Comparison of ENCODE assay signal across 9 cellular contexts in the genomic region with DNA sequence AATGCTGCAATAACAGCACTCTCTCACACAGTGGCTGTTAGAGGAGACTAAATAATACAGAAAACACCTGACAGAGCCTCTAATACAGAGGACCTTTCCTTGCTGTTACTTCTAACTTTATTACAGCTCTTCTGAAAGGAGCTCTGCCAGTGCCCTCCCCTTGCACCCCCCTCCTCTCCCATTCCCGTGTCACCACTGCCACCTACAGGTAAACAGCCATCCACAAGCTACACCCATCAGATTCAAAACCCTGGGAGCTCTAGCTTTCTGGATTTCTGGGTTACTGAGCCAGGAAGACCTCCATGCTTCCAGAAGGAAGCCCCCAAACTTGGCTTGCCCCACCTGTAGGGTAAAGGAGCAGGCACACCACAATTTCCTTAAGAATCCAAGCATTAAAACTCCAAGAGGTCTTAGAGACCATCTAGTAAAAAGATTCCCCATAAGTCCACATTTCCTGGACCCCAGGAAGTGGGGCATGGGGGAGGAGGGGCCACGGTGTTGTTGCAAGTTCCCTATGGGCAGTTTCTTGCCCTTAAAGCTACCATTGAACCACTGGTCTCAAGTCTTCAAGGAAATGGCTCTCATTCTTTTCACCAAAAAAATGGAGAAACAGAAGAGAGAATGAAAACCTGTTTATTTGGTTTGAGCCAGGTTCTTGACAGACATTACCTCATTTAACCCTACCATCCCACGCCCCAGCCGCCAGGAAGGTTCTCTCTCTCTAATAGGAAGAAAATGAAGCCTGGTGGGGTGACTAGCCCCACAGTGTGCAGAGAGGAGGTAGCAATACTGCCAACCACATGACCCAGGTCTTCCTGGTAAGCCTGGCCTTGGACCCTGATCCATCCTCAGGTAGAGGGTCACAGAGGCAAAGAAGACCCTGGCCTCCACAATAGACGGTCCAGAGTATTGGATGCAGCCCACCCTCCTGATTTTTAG. TPM values are rescaled to one million over a fixed set of nuclear protein-coding genes. Genes with fewer than 3 reads are reported as not detected.
DNase-seq lines count a peak whose midpoint lies in the region; ATAC-seq and TF ChIP-seq lines count a peak whose summit lies in the region.
"Had no signal": no experiment of that assay in that cellular context is flagged by ENCODE, and none has a peak within 500 bp of the region (broad histone marks: within the 10 kb centered on the region; RNA-seq: fewer than 3 reads in every experiment).

No MANE protein-coding gene starts in this region.

- peaks cover 7% of the 10 kb centered on the region for H3K27me3 Mint-ChIP-seq in nephron progenitor cell (ENCODE audit: low read depth, poor library complexity)

- no peak overlapping the region for H3K4me3 ChIP-seq in PC-9
- no peak overlapping the region for H3K4me3 ChIP-seq in fibroblast of mammary gland (ENCODE audit: control insufficient read depth, low read depth, low read length)

- no peaks in the 10 kb centered on the region for H3K9me2 ChIP-seq in PC-9 (ENCODE audit: insufficient read depth)

- no TSS peak for BruUV-seq in PC-9 (replicated peaks; lab: Mats Ljungman, UMichigan)

- H3K4me1 Mint-ChIP-seq in nephron progenitor cell, result peaks cover 55% of the 10 kb centered on the region

- H4K20me1 ChIP-seq in PC-9 (ENCODE audit: insufficient read depth), result no peaks in the 10 kb centered on the region

- intact Hi-C loops in PC-9 (cut with micrococcal nuclease; ENCODE audit: unreplicated experiment), result loop anchor here (1.0 to 10.0 kb wide), 8 partner anchors 28 to 563 kb away; partner anchors contain the start of genes RAI1 and RASD1

- H3K4me2 ChIP-seq in PC-9, result peak overlapping the region; percentile 29

- H2AFZ ChIP-seq in PC-9, result no peak overlapping the region

- CTCF ChIA-PET in PC-9 (lab: Charles Lee), result interaction anchor here (0.5 to 1.4 kb wide), 16 partner anchors 9 to 423 kb away, joined by 3 to 14 read pairs (median 4); partner anchors contain the start of genes DRC3, RASD1 and TOM1L2

- peak; percentile 53 for DNase-seq in COLO668 (lab: John Stamatoyannopoulos, UW; ENCODE audit: unreplicated experiment)
- DNase-seq in HUDEP-2 (lab: John Stamatoyannopoulos, UW; ENCODE audit: unreplicated experiment in 76 of 76), result peak in 50 of 76 experiments; percentile 8 to 74 (median 36)
- DNase-seq in PC-9, result peak; percentile 62 to 78
- peak; percentile 71 for DNase-seq in activated T-cell treated with anti-CD3 and anti-CD28 coated beads, Interleukin-2, amount 50 U/mL, for 48 hours
- peak; percentile 77 for DNase-seq in fibroblast of mammary gland (ENCODE audit: low read depth)
- peak; percentile 75 for DNase-seq in nephron progenitor cell
- peak; percentile 57 for DNase-seq in stromal cell of bone marrow (ENCODE audit: low read depth)

- peak; percentile 90 for TF ChIP-seq CTCF in PC-9 (conservative IDR thresholded peaks at IDR 0.05)
- TF ChIP-seq CTCF in fibroblast of mammary gland (conservative IDR thresholded peaks at IDR 0.05; ENCODE audit: control insufficient read depth, insufficient read depth, low read depth, low read length), result peak; percentile 89
- TF ChIP-seq CTCF in nephron progenitor cell (IDR thresholded peaks at IDR 0.05), result peak; percentile 70

- H3K27ac ChIP-seq in PC-9, result peak overlapping the region; percentile 24; the same call in 1 of the 2 replicates

- H3K4me3 Mint-ChIP-seq in nephron progenitor cell, result no peak overlapping the region
- H3K4me3 Mint-ChIP-seq: T-helper 1 cell treated with Interleukin-12 subunit alpha and Interleukin-12 subunit beta and Interleukin-4 antibody, amounts not matched to agents 30 μg/mL and 1 μg/mL, for 36 hours had no signal

- peaks cover 7% of the 10 kb centered on the region for H3K36me3 Mint-ChIP-seq in nephron progenitor cell (ENCODE audit: low read depth)

- no peaks in the 10 kb centered on the region for H3K27me3 ChIP-seq in PC-9 (ENCODE audit: insufficient read depth, low read depth)

- no peaks in the 10 kb centered on the region for H3K36me3 ChIP-seq in PC-9 (ENCODE audit: low read depth)

- peaks cover 64% of the 10 kb centered on the region for H3K4me1 ChIP-seq in PC-9 (replicated peaks; ENCODE audit: insufficient read depth)

- POLR2A ChIA-PET in PC-9 (lab: Charles Lee; ENCODE audit: unreplicated experiment), result interaction anchor here (0.5 to 1.1 kb wide), 8 partner anchors 12 to 1458 kb away, joined by 3 to 12 read pairs (median 4); no protein-coding TSS in a partner anchor

- no peaks in the 10 kb centered on the region for H3K9me3 ChIP-seq in PC-9 (ENCODE audit: insufficient read depth, low read depth)

- ATAC-seq in HG02798 (IDR thresholded peaks at IDR 0.05; ENCODE audit: poor library complexity, unreplicated experiment), result no peak

- H3F3A ChIP-seq in PC-9 (ENCODE audit: insufficient read depth, low read depth), result peaks cover 60% of the 10 kb centered on the region

- no peak overlapping the region for H3K27ac Mint-ChIP-seq in nephron progenitor cell
- H3K27ac Mint-ChIP-seq: T-helper 1 cell treated with Interleukin-12 subunit alpha and Interleukin-12 subunit beta and Interleukin-4 antibody, amounts not matched to agents 30 μg/mL and 1 μg/mL, for 36 hours had no signal

- H3K79me2 ChIP-seq in PC-9 (ENCODE audit: low read depth), result peaks cover 28% of the 10 kb centered on the region

- H3K9me3 Mint-ChIP-seq in nephron progenitor cell, result peaks cover 6% of the 10 kb centered on the region
- H3K9me3 Mint-ChIP-seq: T-helper 1 cell treated with Interleukin-12 subunit alpha and Interleukin-12 subunit beta and Interleukin-4 antibody, amounts not matched to agents 30 μg/mL and 1 μg/mL, for 36 hours had no signal

RNA-seq across cellular contexts. Expression of gene TOM1L2, which starts 52.8 kb away (rescaled TPM):
- 68.5 and 71.8 TPM in 2 replicates for total RNA-seq in PC-9 (2021)

RNA-seq across cellular contexts. Expression of gene DRC3, which starts 53.2 kb away (rescaled TPM):
- 7.2 and 15.2 TPM in 2 replicates for total RNA-seq in PC-9 (2021)
